In the genomic region with DNA sequence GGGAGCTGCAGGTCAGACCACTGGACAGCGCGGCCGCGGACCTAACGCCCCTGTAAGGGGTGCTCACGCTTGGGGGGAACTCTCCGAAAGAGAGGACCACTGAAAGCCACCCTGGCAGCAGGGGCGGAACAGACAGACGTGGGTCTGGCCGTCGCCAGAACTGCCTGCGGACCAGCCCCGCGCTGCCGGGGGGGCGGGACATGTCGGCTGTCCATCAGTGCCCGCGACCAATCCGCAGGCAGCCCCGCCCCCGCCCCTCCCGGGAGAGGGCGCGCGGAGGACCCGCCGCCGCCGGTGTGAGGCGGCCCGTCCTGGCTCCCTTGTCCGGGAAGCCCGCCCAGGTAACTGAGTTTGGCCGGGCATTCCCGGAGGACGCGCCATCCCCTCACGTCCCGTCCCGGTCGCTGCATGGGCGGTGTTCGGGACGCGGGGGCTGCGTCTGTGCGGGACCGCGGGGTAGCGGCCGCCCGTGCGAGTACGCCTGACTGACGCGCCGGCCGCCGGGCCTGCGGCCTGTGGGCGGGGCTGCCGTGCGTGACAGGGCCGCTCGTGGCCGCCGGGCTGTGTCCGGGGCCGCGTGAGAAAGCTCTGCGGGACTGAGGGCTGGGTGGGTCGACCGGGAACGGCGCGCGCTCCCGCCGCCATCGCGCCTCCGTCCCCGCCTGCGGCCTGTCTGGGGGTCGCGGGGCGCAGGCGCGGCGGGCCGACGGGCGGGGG, we compare ENCODE assay signal across 1 cellular context.
A peak's percentile ranks its signal among the peaks of the same experiment; 100 is the strongest.
TF ChIP-seq lines count a peak whose summit lies in the region.

No MANE protein-coding gene starts in this region.

TF ChIP-seq in HepG2, 621 proteins besides CTCF, POLR2A, EP300 and RAD21 (continued from another document and continues in another):
- TF ChIP-seq, protein P1, sequence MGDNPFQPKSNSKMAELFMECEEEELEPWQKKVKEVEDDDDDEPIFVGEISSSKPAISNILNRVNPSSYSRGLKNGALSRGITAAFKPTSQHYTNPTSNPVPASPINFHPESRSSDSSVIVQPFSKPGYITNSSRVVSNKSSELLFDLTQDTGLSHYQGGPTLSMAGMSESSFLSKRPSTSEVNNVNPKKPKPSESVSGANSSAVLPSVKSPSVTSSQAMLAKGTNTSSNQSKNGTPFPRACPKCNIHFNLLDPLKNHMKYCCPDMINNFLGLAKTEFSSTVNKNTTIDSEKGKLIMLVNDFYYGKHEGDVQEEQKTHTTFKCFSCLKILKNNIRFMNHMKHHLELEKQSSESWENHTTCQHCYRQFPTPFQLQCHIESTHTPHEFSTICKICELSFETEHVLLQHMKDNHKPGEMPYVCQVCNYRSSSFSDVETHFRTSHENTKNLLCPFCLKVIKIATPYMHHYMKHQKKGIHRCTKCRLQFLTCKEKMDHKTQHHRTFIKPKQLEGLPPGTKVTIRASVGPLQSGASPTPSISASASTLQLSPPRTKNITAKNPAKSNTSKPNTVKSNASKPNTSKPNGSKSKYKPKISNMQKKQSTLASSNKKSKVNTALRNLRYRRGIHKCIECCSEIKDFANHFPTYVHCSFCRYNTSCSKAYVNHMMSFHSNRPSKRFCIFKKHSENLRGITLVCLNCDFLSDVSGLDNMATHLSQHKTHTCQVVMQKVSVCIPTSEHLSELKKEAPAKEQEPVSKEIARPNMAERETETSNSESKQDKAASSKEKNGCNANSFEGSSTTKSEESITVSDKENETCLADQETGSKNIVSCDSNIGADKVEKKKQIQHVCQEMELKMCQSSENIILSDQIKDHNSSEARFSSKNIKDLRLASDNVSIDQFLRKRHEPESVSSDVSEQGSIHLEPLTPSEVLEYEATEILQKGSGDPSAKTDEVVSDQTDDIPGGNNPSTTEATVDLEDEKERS (CRISPR knock-in tag; IDR thresholded peaks at IDR 0.05), result peak; percentile 93; the same call in 1 of the 2 replicates
- TF ChIP-seq, protein P2, sequence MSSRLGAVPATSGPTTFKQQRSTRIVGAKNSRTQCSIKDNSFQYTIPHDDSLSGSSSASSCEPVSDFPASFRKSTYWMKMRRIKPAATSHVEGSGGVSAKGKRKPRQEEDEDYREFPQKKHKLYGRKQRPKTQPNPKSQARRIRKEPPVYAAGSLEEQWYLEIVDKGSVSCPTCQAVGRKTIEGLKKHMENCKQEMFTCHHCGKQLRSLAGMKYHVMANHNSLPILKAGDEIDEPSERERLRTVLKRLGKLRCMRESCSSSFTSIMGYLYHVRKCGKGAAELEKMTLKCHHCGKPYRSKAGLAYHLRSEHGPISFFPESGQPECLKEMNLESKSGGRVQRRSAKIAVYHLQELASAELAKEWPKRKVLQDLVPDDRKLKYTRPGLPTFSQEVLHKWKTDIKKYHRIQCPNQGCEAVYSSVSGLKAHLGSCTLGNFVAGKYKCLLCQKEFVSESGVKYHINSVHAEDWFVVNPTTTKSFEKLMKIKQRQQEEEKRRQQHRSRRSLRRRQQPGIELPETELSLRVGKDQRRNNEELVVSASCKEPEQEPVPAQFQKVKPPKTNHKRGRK (CRISPR knock-in tag; IDR thresholded peaks at IDR 0.05), result no peak
- TF ChIP-seq, protein P3, sequence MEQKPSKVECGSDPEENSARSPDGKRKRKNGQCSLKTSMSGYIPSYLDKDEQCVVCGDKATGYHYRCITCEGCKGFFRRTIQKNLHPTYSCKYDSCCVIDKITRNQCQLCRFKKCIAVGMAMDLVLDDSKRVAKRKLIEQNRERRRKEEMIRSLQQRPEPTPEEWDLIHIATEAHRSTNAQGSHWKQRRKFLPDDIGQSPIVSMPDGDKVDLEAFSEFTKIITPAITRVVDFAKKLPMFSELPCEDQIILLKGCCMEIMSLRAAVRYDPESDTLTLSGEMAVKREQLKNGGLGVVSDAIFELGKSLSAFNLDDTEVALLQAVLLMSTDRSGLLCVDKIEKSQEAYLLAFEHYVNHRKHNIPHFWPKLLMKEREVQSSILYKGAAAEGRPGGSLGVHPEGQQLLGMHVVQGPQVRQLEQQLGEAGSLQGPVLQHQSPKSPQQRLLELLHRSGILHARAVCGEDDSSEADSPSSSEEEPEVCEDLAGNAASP (CRISPR knock-in tag; IDR thresholded peaks at IDR 0.05; ENCODE audit: borderline replicate concordance), result no peak
- peak; percentile 92 for TF ChIP-seq SAP130 (CRISPR knock-in tag; IDR thresholded peaks at IDR 0.05; ENCODE audit: low read depth)
- TF ChIP-seq ZNF572 (CRISPR knock-in tag; IDR thresholded peaks at IDR 0.05), result peak; percentile 6; the same call in 1 of the 2 replicates
- peak; percentile 92 for TF ChIP-seq KLF12 (CRISPR knock-in tag; IDR thresholded peaks at IDR 0.05; ENCODE audit: borderline replicate concordance)
- TF ChIP-seq, protein P4, sequence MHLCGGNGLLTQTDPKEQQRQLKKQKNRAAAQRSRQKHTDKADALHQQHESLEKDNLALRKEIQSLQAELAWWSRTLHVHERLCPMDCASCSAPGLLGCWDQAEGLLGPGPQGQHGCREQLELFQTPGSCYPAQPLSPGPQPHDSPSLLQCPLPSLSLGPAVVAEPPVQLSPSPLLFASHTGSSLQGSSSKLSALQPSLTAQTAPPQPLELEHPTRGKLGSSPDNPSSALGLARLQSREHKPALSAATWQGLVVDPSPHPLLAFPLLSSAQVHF (CRISPR knock-in tag; IDR thresholded peaks at IDR 0.05), result no peak; the same call in none of the 2 replicates
- TF ChIP-seq ZNF83 (CRISPR knock-in tag; IDR thresholded peaks at IDR 0.05; ENCODE audit: borderline replicate concordance), result no peak
- no peak; the same call in 1 of the 2 replicates for TF ChIP-seq HMG20A (CRISPR knock-in tag; IDR thresholded peaks at IDR 0.05; ENCODE audit: borderline replicate concordance)
- peak; percentile 41 for TF ChIP-seq ZNF629 (CRISPR knock-in tag; conservative IDR thresholded peaks at IDR 0.05)
- peak; percentile 97; the same call in 1 of the 2 replicates for TF ChIP-seq HOXA5 (CRISPR knock-in tag; IDR thresholded peaks at IDR 0.05)
- TF ChIP-seq, protein P5, sequence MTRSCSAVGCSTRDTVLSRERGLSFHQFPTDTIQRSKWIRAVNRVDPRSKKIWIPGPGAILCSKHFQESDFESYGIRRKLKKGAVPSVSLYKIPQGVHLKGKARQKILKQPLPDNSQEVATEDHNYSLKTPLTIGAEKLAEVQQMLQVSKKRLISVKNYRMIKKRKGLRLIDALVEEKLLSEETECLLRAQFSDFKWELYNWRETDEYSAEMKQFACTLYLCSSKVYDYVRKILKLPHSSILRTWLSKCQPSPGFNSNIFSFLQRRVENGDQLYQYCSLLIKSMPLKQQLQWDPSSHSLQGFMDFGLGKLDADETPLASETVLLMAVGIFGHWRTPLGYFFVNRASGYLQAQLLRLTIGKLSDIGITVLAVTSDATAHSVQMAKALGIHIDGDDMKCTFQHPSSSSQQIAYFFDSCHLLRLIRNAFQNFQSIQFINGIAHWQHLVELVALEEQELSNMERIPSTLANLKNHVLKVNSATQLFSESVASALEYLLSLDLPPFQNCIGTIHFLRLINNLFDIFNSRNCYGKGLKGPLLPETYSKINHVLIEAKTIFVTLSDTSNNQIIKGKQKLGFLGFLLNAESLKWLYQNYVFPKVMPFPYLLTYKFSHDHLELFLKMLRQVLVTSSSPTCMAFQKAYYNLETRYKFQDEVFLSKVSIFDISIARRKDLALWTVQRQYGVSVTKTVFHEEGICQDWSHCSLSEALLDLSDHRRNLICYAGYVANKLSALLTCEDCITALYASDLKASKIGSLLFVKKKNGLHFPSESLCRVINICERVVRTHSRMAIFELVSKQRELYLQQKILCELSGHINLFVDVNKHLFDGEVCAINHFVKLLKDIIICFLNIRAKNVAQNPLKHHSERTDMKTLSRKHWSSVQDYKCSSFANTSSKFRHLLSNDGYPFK (CRISPR knock-in tag; IDR thresholded peaks at IDR 0.05; ENCODE audit: borderline replicate concordance), result 0 out of 2 replicates have a peak, but pooled peaks have one; percentile 51
- TF ChIP-seq, protein P6, sequence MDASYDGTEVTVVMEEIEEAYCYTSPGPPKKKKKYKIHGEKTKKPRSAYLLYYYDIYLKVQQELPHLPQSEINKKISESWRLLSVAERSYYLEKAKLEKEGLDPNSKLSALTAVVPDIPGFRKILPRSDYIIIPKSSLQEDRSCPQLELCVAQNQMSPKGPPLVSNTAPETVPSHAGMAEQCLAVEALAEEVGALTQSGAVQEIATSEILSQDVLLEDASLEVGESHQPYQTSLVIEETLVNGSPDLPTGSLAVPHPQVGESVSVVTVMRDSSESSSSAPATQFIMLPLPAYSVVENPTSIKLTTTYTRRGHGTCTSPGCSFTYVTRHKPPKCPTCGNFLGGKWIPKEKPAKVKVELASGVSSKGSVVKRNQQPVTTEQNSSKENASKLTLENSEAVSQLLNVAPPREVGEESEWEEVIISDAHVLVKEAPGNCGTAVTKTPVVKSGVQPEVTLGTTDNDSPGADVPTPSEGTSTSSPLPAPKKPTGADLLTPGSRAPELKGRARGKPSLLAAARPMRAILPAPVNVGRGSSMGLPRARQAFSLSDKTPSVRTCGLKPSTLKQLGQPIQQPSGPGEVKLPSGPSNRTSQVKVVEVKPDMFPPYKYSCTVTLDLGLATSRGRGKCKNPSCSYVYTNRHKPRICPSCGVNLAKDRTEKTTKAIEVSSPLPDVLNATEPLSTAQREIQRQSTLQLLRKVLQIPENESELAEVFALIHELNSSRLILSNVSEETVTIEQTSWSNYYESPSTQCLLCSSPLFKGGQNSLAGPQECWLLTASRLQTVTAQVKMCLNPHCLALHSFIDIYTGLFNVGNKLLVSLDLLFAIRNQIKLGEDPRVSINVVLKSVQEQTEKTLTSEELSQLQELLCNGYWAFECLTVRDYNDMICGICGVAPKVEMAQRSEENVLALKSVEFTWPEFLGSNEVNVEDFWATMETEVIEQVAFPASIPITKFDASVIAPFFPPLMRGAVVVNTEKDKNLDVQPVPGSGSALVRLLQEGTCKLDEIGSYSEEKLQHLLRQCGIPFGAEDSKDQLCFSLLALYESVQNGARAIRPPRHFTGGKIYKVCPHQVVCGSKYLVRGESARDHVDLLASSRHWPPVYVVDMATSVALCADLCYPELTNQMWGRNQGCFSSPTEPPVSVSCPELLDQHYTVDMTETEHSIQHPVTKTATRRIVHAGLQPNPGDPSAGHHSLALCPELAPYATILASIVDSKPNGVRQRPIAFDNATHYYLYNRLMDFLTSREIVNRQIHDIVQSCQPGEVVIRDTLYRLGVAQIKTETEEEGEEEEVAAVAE (CRISPR knock-in tag; IDR thresholded peaks at IDR 0.05; ENCODE audit: borderline replicate concordance), result no peak; the same call in 1 of the 2 replicates
- no peak for TF ChIP-seq SETDB1 (CRISPR knock-in tag; IDR thresholded peaks at IDR 0.05; ENCODE audit: borderline replicate concordance)
- TF ChIP-seq ZNF781 (CRISPR knock-in tag; IDR thresholded peaks at IDR 0.05; ENCODE audit: borderline replicate concordance, not compliant biosample characterization), result peak; percentile 71
- TF ChIP-seq, protein P7, sequence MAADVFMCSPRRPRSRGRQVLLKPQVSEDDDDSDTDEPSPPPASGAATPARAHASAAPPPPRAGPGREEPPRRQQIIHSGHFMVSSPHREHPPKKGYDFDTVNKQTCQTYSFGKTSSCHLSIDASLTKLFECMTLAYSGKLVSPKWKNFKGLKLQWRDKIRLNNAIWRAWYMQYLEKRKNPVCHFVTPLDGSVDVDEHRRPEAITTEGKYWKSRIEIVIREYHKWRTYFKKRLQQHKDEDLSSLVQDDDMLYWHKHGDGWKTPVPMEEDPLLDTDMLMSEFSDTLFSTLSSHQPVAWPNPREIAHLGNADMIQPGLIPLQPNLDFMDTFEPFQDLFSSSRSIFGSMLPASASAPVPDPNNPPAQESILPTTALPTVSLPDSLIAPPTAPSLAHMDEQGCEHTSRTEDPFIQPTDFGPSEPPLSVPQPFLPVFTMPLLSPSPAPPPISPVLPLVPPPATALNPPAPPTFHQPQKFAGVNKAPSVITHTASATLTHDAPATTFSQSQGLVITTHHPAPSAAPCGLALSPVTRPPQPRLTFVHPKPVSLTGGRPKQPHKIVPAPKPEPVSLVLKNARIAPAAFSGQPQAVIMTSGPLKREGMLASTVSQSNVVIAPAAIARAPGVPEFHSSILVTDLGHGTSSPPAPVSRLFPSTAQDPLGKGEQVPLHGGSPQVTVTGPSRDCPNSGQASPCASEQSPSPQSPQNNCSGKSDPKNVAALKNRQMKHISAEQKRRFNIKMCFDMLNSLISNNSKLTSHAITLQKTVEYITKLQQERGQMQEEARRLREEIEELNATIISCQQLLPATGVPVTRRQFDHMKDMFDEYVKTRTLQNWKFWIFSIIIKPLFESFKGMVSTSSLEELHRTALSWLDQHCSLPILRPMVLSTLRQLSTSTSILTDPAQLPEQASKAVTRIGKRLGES (CRISPR knock-in tag; IDR thresholded peaks at IDR 0.05; ENCODE audit: borderline replicate concordance), result peak; percentile 72; the same call in 1 of the 2 replicates
- TF ChIP-seq KLF11 (CRISPR knock-in tag; IDR thresholded peaks at IDR 0.05), result 0 out of 2 replicates have a peak, but pooled peaks have one; percentile 58
- no peak for TF ChIP-seq NBN (conservative IDR thresholded peaks at IDR 0.05)
- TF ChIP-seq, protein P8, sequence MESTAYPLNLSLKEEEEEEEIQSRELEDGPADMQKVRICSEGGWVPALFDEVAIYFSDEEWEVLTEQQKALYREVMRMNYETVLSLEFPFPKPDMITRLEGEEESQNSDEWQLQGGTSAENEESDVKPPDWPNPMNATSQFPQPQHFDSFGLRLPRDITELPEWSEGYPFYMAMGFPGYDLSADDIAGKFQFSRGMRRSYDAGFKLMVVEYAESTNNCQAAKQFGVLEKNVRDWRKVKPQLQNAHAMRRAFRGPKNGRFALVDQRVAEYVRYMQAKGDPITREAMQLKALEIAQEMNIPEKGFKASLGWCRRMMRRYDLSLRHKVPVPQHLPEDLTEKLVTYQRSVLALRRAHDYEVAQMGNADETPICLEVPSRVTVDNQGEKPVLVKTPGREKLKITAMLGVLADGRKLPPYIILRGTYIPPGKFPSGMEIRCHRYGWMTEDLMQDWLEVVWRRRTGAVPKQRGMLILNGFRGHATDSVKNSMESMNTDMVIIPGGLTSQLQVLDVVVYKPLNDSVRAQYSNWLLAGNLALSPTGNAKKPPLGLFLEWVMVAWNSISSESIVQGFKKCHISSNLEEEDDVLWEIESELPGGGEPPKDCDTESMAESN (CRISPR knock-in tag; conservative IDR thresholded peaks at IDR 0.05), result peak; percentile 13; the same call in 1 of the 2 replicates
- no peak for TF ChIP-seq RBAK (CRISPR knock-in tag; IDR thresholded peaks at IDR 0.05)
- peak; percentile 75; the same call in 1 of the 2 replicates for TF ChIP-seq ZNF546 (CRISPR knock-in tag; conservative IDR thresholded peaks at IDR 0.05)
- no peak; the same call in 1 of the 2 replicates for TF ChIP-seq AHR (CRISPR knock-in tag; IDR thresholded peaks at IDR 0.05)
- no peak for TF ChIP-seq HNF4G (IDR thresholded peaks at IDR 0.05; ENCODE audit: borderline replicate concordance, low read depth, low read length)
- no peak; the same call in none of the 2 replicates for TF ChIP-seq HNF4G (CRISPR knock-in tag; IDR thresholded peaks at IDR 0.05; ENCODE audit: borderline replicate concordance, low read depth)
- peak; percentile 74 for TF ChIP-seq ZNF138 (CRISPR knock-in tag; IDR thresholded peaks at IDR 0.05; ENCODE audit: low read depth)
- TF ChIP-seq ZFP41 (CRISPR knock-in tag; IDR thresholded peaks at IDR 0.05; ENCODE audit: borderline replicate concordance), result peak; percentile 36; the same call in 1 of the 2 replicates
- TF ChIP-seq, protein P9, sequence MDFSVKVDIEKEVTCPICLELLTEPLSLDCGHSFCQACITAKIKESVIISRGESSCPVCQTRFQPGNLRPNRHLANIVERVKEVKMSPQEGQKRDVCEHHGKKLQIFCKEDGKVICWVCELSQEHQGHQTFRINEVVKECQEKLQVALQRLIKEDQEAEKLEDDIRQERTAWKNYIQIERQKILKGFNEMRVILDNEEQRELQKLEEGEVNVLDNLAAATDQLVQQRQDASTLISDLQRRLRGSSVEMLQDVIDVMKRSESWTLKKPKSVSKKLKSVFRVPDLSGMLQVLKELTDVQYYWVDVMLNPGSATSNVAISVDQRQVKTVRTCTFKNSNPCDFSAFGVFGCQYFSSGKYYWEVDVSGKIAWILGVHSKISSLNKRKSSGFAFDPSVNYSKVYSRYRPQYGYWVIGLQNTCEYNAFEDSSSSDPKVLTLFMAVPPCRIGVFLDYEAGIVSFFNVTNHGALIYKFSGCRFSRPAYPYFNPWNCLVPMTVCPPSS (IDR thresholded peaks at IDR 0.05), result no peak
- TF ChIP-seq ZNF430 (CRISPR knock-in tag; IDR thresholded peaks at IDR 0.05), result peak; percentile 88
- peak; percentile 53 for TF ChIP-seq ZBTB7A (CRISPR knock-in tag; IDR thresholded peaks at IDR 0.05)
- no peak for TF ChIP-seq LCORL (IDR thresholded peaks at IDR 0.05)
- TF ChIP-seq LCORL (CRISPR knock-in tag; IDR thresholded peaks at IDR 0.05), result peak; percentile 57
- TF ChIP-seq CCAR2 (optimal IDR thresholded peaks at IDR 0.05; ENCODE audit: low read depth, low read length), result no peak
